20 cellular contexts compared by ENCODE assay signal in genomic region chr2:121643877-121644276, GRCh38. TPM values are rescaled to one million over a fixed set of nuclear protein-coding genes. Genes with fewer than 3 reads are reported as not detected.
A peak's percentile ranks its signal among the peaks of the same experiment; 100 is the strongest.
DNase-seq lines count a peak whose midpoint lies in the region; ATAC-seq and TF ChIP-seq lines count a peak whose summit lies in the region.
"Had no signal": no experiment of that assay in that cellular context is flagged by ENCODE, and none has a peak within 500 bp of the region (broad histone marks: within the 10 kb centered on the region; RNA-seq: fewer than 3 reads in every experiment).

No MANE protein-coding gene starts in this region.

- H3K4me1 Mint-ChIP-seq in activated CD4-positive, alpha-beta T cell treated with anti-CD3 and anti-CD28 coated beads for 36 hours: peaks cover 43% of the 10 kb centered on the region
- peaks cover 42% of the 10 kb centered on the region for H3K4me1 Mint-ChIP-seq in activated CD4-positive, alpha-beta T cell treated with anti-CD3 and anti-CD28 coated beads, Interleukin-2, amount 10 ng/mL, durations not matched to agents 7 days and 5 days
- peaks cover 10% of the 10 kb centered on the region for H3K4me1 Mint-ChIP-seq in GM23338
- H3K4me1 Mint-ChIP-seq in WTC11: peaks cover 9% of the 10 kb centered on the region
- peaks cover 64 to 66% (median 64%) of the 10 kb centered on the region in 3 donors for H3K4me1 Mint-ChIP-seq in T-cell

- no peaks in the 10 kb centered on the region for H3K9me3 ChIP-seq in gastrocnemius medialis
- H3K9me3 ChIP-seq: A549 had no signal

- TF ChIP-seq CTCF in GM23338 (conservative IDR thresholded peaks at IDR 0.05; ENCODE audit: low read depth in 2 of 2) (no peak), WTC11 (IDR thresholded peaks at IDR 0.05) (no peak), gastrocnemius medialis (IDR thresholded peaks at IDR 0.05 in 4 of 5, conservative IDR thresholded peaks at IDR 0.05 in 1 of 5) (no peak)

- H3K36me3 ChIP-seq in GM23338 (ENCODE audit: insufficient read depth) (no peaks in the 10 kb centered on the region), gastrocnemius medialis (no peaks in the 10 kb centered on the region)

- peaks cover 33% of the 10 kb centered on the region for H3K36me3 Mint-ChIP-seq in activated CD4-positive, alpha-beta T cell treated with anti-CD3 and anti-CD28 coated beads for 36 hours (ENCODE audit: low read depth)
- H3K36me3 Mint-ChIP-seq in activated CD4-positive, alpha-beta T cell treated with anti-CD3 and anti-CD28 coated beads, Interleukin-2, amount 10 ng/mL, durations not matched to agents 7 days and 5 days (ENCODE audit: low read depth): peaks cover 24% of the 10 kb centered on the region
- H3K36me3 Mint-ChIP-seq in GM23338 (ENCODE audit: low read depth) (peaks cover 25% of the 10 kb centered on the region), WTC11 (peaks cover 22% of the 10 kb centered on the region), T-cell (peaks cover 10% of the 10 kb centered on the region)

- no peak for TF ChIP-seq POLR2A in gastrocnemius medialis (IDR thresholded peaks at IDR 0.05)

- intact Hi-C loops in activated CD4-positive, alpha-beta T cell treated with anti-CD3 and anti-CD28 coated beads for 36 hours (cut with DNase I, micrococcal nuclease): no loop called here
- intact Hi-C loops in gastrocnemius medialis (cut with DNase I; ENCODE audit: low total_unique reads): no loop called here

- no peak overlapping the region for H3K4me3 Mint-ChIP-seq in activated CD4-positive, alpha-beta T cell treated with anti-CD3 and anti-CD28 coated beads for 36 hours
- no peak overlapping the region for H3K4me3 Mint-ChIP-seq in activated CD4-positive, alpha-beta T cell treated with anti-CD3 and anti-CD28 coated beads, Interleukin-2, amount 10 ng/mL, durations not matched to agents 7 days and 5 days
- H3K4me3 Mint-ChIP-seq in GM23338 (no peak overlapping the region), WTC11 (no peak overlapping the region), T-cell (no peak overlapping the region)
- H3K4me3 Mint-ChIP-seq: CD4-positive, alpha-beta memory T cell; HFFc6 had no signal

- no peak overlapping the region for H2AFZ ChIP-seq in GM23338
- H2AFZ ChIP-seq: GM23248 had no signal

- CTCF ChIA-PET in activated CD4-positive, alpha-beta T cell treated with anti-CD3 and anti-CD28 coated beads for 36 hours (lab: Charles Lee): interaction anchor here (1.6 kb wide), 1 partner anchor 12 kb away, joined by 3 read pairs; no protein-coding TSS in a partner anchor
- CTCF ChIA-PET in activated CD4-positive, alpha-beta T cell treated with anti-CD3 and anti-CD28 coated beads, Interleukin-2, amount 10 ng/mL, durations not matched to agents 7 days and 5 days (lab: Charles Lee): interaction anchor here (0.8 kb wide), 1 partner anchor 11 kb away, joined by 3 read pairs; no protein-coding TSS in a partner anchor
- CTCF ChIA-PET in WTC11 (lab: Charles Lee): no interaction called here
- CTCF ChIA-PET in T-cell (lab: Charles Lee): no interaction called here

- DNase-seq in activated CD4-positive, alpha-beta T cell treated with anti-CD3 and anti-CD28 coated beads for 36 hours: no peak
- no peak for DNase-seq in activated CD4-positive, alpha-beta T cell treated with anti-CD3 and anti-CD28 coated beads, Interleukin-2, amount 10 ng/mL, durations not matched to agents 7 days and 5 days
- DNase-seq in GM23338 (ENCODE audit: low spot score): no peak
- DNase-seq in WTC11 (ENCODE audit: low spot score): no peak
- no peak for DNase-seq in gastrocnemius medialis
- DNase-seq in cerebellar cortex (ENCODE audit: low spot score): no peak
- DNase-seq in T-cell: no peak
- DNase-seq: AML-193; Calu3; CD4-positive, alpha-beta memory T cell; DMS79 treated with DMSO at 0.1 percent for 48 hours; GF-D8; GM23248; HCEC 1CT; HFFc6 had no signal

- in situ Hi-C loops in gastrocnemius medialis (cut with MboI; ENCODE audit: low sequenced_read_pairs in 4 of 4): loop anchor here in 3 of 4 donors (10.0 to 25.0 kb wide), 4 partner anchors 49 to 119 kb away; partner anchors contain the start of genes NIFK (in 1 of the 3) and RNU4ATAC (in 1 of the 3)

- no peak overlapping the region for H3K4me2 ChIP-seq in GM23338
- H3K4me2 ChIP-seq: A549 had no signal

- H3F3A ChIP-seq in GM23338 (replicated peaks; ENCODE audit: low read depth): no peaks in the 10 kb centered on the region

- H3K27ac ChIP-seq in GM23338 (ENCODE audit: low read depth) (0 out of 2 replicates have a peak overlapping the region, but pooled peaks have one; percentile 9), gastrocnemius medialis (peak overlapping the region; percentile 95 to 100 (median 98))
- H3K27ac ChIP-seq: 22Rv1, A549, C4-2B, GM23248, HL-60 had no signal

- H3K79me2 ChIP-seq in GM23338 (replicated peaks; ENCODE audit: insufficient read depth): peaks cover 96% of the 10 kb centered on the region

- H3K27ac Mint-ChIP-seq in activated CD4-positive, alpha-beta T cell treated with anti-CD3 and anti-CD28 coated beads for 36 hours: peak overlapping the region; percentile 4
- H3K27ac Mint-ChIP-seq in activated CD4-positive, alpha-beta T cell treated with anti-CD3 and anti-CD28 coated beads, Interleukin-2, amount 10 ng/mL, durations not matched to agents 7 days and 5 days: no peak overlapping the region
- H3K27ac Mint-ChIP-seq in GM23338: no peak overlapping the region
- peak overlapping the region; percentile 13; the same call in 1 of the 2 replicates for H3K27ac Mint-ChIP-seq in WTC11
- no peak overlapping the region for H3K27ac Mint-ChIP-seq in T-cell
- H3K27ac Mint-ChIP-seq: HFFc6 had no signal

- H3K27me3 Mint-ChIP-seq in activated CD4-positive, alpha-beta T cell treated with anti-CD3 and anti-CD28 coated beads for 36 hours: no peaks in the 10 kb centered on the region
- no peaks in the 10 kb centered on the region for H3K27me3 Mint-ChIP-seq in activated CD4-positive, alpha-beta T cell treated with anti-CD3 and anti-CD28 coated beads, Interleukin-2, amount 10 ng/mL, durations not matched to agents 7 days and 5 days
- H3K27me3 Mint-ChIP-seq in GM23338 (ENCODE audit: insufficient read depth, low read depth, poor library complexity) (peaks cover 5% of the 10 kb centered on the region), WTC11 (ENCODE audit: low read depth) (no peaks in the 10 kb centered on the region), T-cell (no peaks in the 10 kb centered on the region)
- H3K27me3 Mint-ChIP-seq: CD4-positive, alpha-beta memory T cell had no signal

- no peaks in the 10 kb centered on the region for H3K9me3 Mint-ChIP-seq in activated CD4-positive, alpha-beta T cell treated with anti-CD3 and anti-CD28 coated beads for 36 hours (ENCODE audit: low read depth)
- H3K9me3 Mint-ChIP-seq in activated CD4-positive, alpha-beta T cell treated with anti-CD3 and anti-CD28 coated beads, Interleukin-2, amount 10 ng/mL, durations not matched to agents 7 days and 5 days: peaks cover 3% of the 10 kb centered on the region
- H3K9me3 Mint-ChIP-seq in GM23338: peaks cover 10% of the 10 kb centered on the region; the same call in 2 of the 3 replicates
- H3K9me3 Mint-ChIP-seq in WTC11: peaks cover 10% of the 10 kb centered on the region
- no peaks in the 10 kb centered on the region for H3K9me3 Mint-ChIP-seq in T-cell
- H3K9me3 Mint-ChIP-seq: HFFc6 had no signal

- POLR2A ChIA-PET in activated CD4-positive, alpha-beta T cell treated with anti-CD3 and anti-CD28 coated beads for 36 hours (lab: Charles Lee): no interaction called here
- POLR2A ChIA-PET in activated CD4-positive, alpha-beta T cell treated with anti-CD3 and anti-CD28 coated beads, Interleukin-2, amount 10 ng/mL, durations not matched to agents 7 days and 5 days (lab: Charles Lee): no interaction called here
- POLR2A ChIA-PET in WTC11 (lab: Charles Lee) (no interaction called here), T-cell (lab: Charles Lee) (interaction anchor here in 1 of 2 donors (0.6 to 0.7 kb wide), 2 partner anchors 28 to 92 kb away, joined by 3 read pairs; no protein-coding TSS in a partner anchor)

- H4K20me1 ChIP-seq in GM23338 (replicated peaks; ENCODE audit: insufficient read depth): peaks cover 35% of the 10 kb centered on the region

- H3K4me3 ChIP-seq in GM23338 (no peak overlapping the region), gastrocnemius medialis (no peak overlapping the region)
- H3K4me3 ChIP-seq: A549, GM23248 had no signal

- ATAC-seq in activated CD4-positive, alpha-beta T cell treated with anti-CD3 and anti-CD28 coated beads for 36 hours: no peak
- ATAC-seq in GM23338 (no peak), WTC11 (no peak), gastrocnemius medialis (no peak), esophagus mucosa (no peak), T-cell (replicated peaks in 1 of 4) (no peak)
- ATAC-seq: A549 had no signal

- H3K4me1 ChIP-seq in GM23338 (ENCODE audit: insufficient read depth) (no peaks in the 10 kb centered on the region; the same call in 1 of the 2 replicates), gastrocnemius medialis (peaks cover 48 to 51% of the 10 kb centered on the region in 2 donors)

- H3K9me2 ChIP-seq in GM23338 (ENCODE audit: insufficient read depth): no peaks in the 10 kb centered on the region

- H3K27me3 ChIP-seq in GM23338 (ENCODE audit: insufficient read depth): no peaks in the 10 kb centered on the region
- no peaks in the 10 kb centered on the region for H3K27me3 ChIP-seq in gastrocnemius medialis

TF ChIP-seq in WTC11, 78 proteins besides CTCF, POLR2A, EP300 and RAD21 (continues in another document):
- no peak for TF ChIP-seq ESRRA (CRISPR knock-in tag; IDR thresholded peaks at IDR 0.05; ENCODE audit: borderline replicate concordance)
- TF ChIP-seq GRHL2 (CRISPR knock-in tag; IDR thresholded peaks at IDR 0.05; ENCODE audit: insufficient replicate concordance, severe bottlenecking): no peak

RNA-seq across cellular contexts. Expression of gene CLASP1, which starts 5.4 kb away (rescaled TPM):
- total RNA-seq in activated CD4-positive, alpha-beta T cell treated with anti-CD3 and anti-CD28 coated beads for 36 hours: 10 to 100 TPM; 56.8 to 75.6 TPM
- total RNA-seq in activated CD4-positive, alpha-beta T cell treated with anti-CD3 and anti-CD28 coated beads, Interleukin-2, amount 10 ng/mL, durations not matched to agents 7 days and 5 days: 10 to 100 TPM; 52.7 to 54.9 TPM
- 47.9 and 56.3 TPM in 2 replicates for total RNA-seq in GM23338 (2014; rRNA removed; shearing (Covaris generic))
- 11.6 and 16.6 TPM in 2 replicates for polyA plus RNA-seq in GM23338 (2016; fragmentation: Nextera tagmentation; extraction: Ambion mirVana)
- total RNA-seq in WTC11 (2021): 47.2 to 50.0 TPM (median 48.7 TPM) in 3 replicates
- total RNA-seq in gastrocnemius medialis: 10 to 100 TPM; 50.1 to 73.9 (median 61.4) TPM
- 31.0 TPM for total RNA-seq in esophagus mucosa
- total RNA-seq in T-cell: 10 to 100 TPM; 57.8 to 72.8 (median 65.1) TPM

Comparison
In these comparisons a context has a peak if more than half of its experiments do, and no peak if none do; other contexts are left out.
1. H3K27ac Mint-ChIP-seq: peak in activated CD4-positive, alpha-beta T cell treated with anti-CD3 and anti-CD28 coated beads for 36 hours (single experiment) and WTC11 (single experiment); none in activated CD4-positive, alpha-beta T cell treated with anti-CD3 and anti-CD28 coated beads, Interleukin-2, amount 10 ng/mL, durations not matched to agents 7 days and 5 days (single experiment), GM23338 (single experiment) and T-cell (0 of 2).
2. CTCF ChIA-PET loops: an anchor here in activated CD4-positive, alpha-beta T cell treated with anti-CD3 and anti-CD28 coated beads for 36 hours (1.6 kb wide) and activated CD4-positive, alpha-beta T cell treated with anti-CD3 and anti-CD28 coated beads, Interleukin-2, amount 10 ng/mL, durations not matched to agents 7 days and 5 days (0.8 kb wide); none called in WTC11 and T-cell.